25 cellular contexts compared by ENCODE assay signal in the genomic region with DNA sequence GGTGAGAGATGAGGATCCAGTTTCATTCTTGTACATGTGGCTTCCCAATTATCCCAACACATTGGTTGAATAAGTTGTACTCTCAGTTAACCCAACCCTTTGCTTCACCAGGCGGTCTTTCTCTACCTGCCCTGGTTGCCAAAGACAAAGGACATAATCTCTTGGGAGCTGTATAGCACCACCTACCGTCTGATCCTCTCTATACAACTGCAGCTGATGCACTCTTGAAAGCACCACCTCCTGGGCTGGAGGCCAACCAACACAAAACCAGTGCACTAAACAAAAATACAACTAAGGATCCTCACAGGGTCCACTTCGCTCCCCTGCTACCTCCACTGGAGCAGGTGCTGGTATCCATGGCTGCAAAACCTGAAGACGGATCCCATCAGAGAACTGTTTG.
DNase-seq lines count a peak whose midpoint lies in the region; ATAC-seq and TF ChIP-seq lines count a peak whose summit lies in the region.
"Had no signal": no experiment of that assay in that cellular context is flagged by ENCODE, and none has a peak within 500 bp of the region (broad histone marks: within the 10 kb centered on the region; RNA-seq: fewer than 3 reads in every experiment).

No MANE protein-coding gene starts in this region.

- peak; percentile 13 for TF ChIP-seq CTCF in DND-41 (IDR thresholded peaks at IDR 0.05; ENCODE audit: borderline replicate concordance, extremely low read depth, low read length, poor library complexity, severe bottlenecking)

- no peaks in the 10 kb centered on the region for H4K20me1 ChIP-seq in DND-41 (ENCODE audit: insufficient read depth, low read length)

- no peaks in the 10 kb centered on the region for H3K79me2 ChIP-seq in DND-41 (ENCODE audit: insufficient read depth, low read length)
- H3K79me2 ChIP-seq: hepatocyte had no signal

- H3K36me3 ChIP-seq in DND-41 (ENCODE audit: insufficient read depth, low read length) (no peaks in the 10 kb centered on the region), SJCRH30 (no peaks in the 10 kb centered on the region)
- H3K36me3 ChIP-seq: uterus had no signal

- ATAC-seq in DND-41 (ENCODE audit: insufficient read depth, low read depth) (no peak), left lobe of liver (peak; percentile 87)
- ATAC-seq: esophagus mucosa; stimulated activated effector memory CD8-positive, alpha-beta T cell treated with anti-CD3 and anti-CD28 coated beads, Interleukin-12 subunit alpha, Interleukin-12 subunit beta, amount 100 ng/mL, for 72 hours had no signal

- no peaks in the 10 kb centered on the region for H3K4me1 ChIP-seq in DND-41 (ENCODE audit: insufficient read depth, low read length)
- no peaks in the 10 kb centered on the region for H3K4me1 ChIP-seq in SJCRH30
- H3K4me1 ChIP-seq: uterus had no signal

- no peak overlapping the region for H3K4me3 ChIP-seq in DND-41 (ENCODE audit: low read depth in 1 of 2, low read length in 2 of 2)
- H3K4me3 ChIP-seq in SJCRH30: no peak overlapping the region
- H3K4me3 ChIP-seq: hepatocyte, skin epidermis, uterus had no signal

- H3K4me2 ChIP-seq in DND-41 (ENCODE audit: insufficient read depth, low read length): no peak overlapping the region
- H3K4me2 ChIP-seq: hepatocyte had no signal

- in situ Hi-C loops in KBM-7 (cut with MboI; ENCODE audit: low pct_unique_long_range_greater_than_20kb, low sequenced_read_pairs): no loop called here

- H2AFZ ChIP-seq in DND-41 (ENCODE audit: low read depth, low read length): no peak overlapping the region
- H2AFZ ChIP-seq: hepatocyte had no signal

- H3K9ac ChIP-seq in DND-41 (ENCODE audit: low read depth, low read length): no peak overlapping the region

- H3K27ac ChIP-seq in DND-41 (ENCODE audit: low read length): no peak overlapping the region
- no peak overlapping the region for H3K27ac ChIP-seq in SJCRH30
- H3K27ac ChIP-seq: hepatocyte, skin epidermis, uterus, VCaP had no signal

- DNase-seq in DND-41 (no peak), KBM-7 (peak; percentile 5), SJCRH30 (peak; percentile 19 to 47), left lobe of liver (ENCODE audit: low spot score) (peak; percentile 59), anterior cingulate cortex (lab: John Stamatoyannopoulos, UW) (no peak), epidermal melanocyte (ENCODE audit: insufficient read length, low spot score) (no peak), NCI-H2029 (lab: John Stamatoyannopoulos, UW) (no peak)
- DNase-seq: activated CD4-positive, alpha-beta T cell treated with anti-CD3 and anti-CD28 coated beads, Interleukin-2, amount 50 U/mL, for 1 hour; activated CD8-positive, alpha-beta memory T cell treated with anti-CD3 and anti-CD28 coated beads, Interleukin-2, amount 50 U/mL, for 4 hours; activated naive CD8-positive, alpha-beta T cell treated with anti-CD3 and anti-CD28 coated beads for 36 hours; CD4-positive, alpha-beta memory T cell; DMS 273 treated with DMSO at 0.1 percent for 48 hours; foreskin melanocyte; kidney; NCI-H1092; NCI-H2081 treated with DMSO at 0.1 percent for 48 hours; NCI-H510A treated with DMSO at 0.1 percent for 48 hours; stimulated activated CD4-positive, alpha-beta T cell treated with anti-CD3 and anti-CD28 coated beads, Interleukin-2, amount 100 ng/mL, for 24 hours; T-helper 2 cell; uterus had no signal

- H3K27me3 ChIP-seq in DND-41 (ENCODE audit: insufficient read depth, low read length, poor library complexity) (no peaks in the 10 kb centered on the region), SJCRH30 (no peaks in the 10 kb centered on the region; the same call in 1 of the 2 replicates)
- H3K27me3 ChIP-seq: hepatocyte, uterus had no signal

- H3K9me3 ChIP-seq in DND-41 (ENCODE audit: insufficient read depth, low read length, severe bottlenecking) (no peaks in the 10 kb centered on the region), SJCRH30 (replicated peaks) (no peaks in the 10 kb centered on the region)
- H3K9me3 ChIP-seq: uterus had no signal

Comparison
In these comparisons a context has a peak if more than half of its experiments do, and no peak if none do; other contexts are left out.
1. DNase-seq: peak in KBM-7 (single experiment), SJCRH30 (2 of 2) and left lobe of liver (single experiment); none in DND-41 (single experiment), anterior cingulate cortex (0 of 58), epidermal melanocyte (single experiment) and NCI-H2029 (single experiment).